12 cellular contexts compared by ENCODE assay signal in genomic region chr2:55230551-55230950, GRCh38. TPM values are rescaled to one million over a fixed set of nuclear protein-coding genes. Genes with fewer than 3 reads are reported as not detected.
DNase-seq lines count a peak whose midpoint lies in the region; ATAC-seq and TF ChIP-seq lines count a peak whose summit lies in the region.
"Had no signal": no experiment of that assay in that cellular context is flagged by ENCODE, and none has a peak within 500 bp of the region (broad histone marks: within the 10 kb centered on the region; RNA-seq: fewer than 3 reads in every experiment).

No MANE protein-coding gene starts in this region.

- CTCF ChIA-PET in T-cell (lab: Charles Lee) = no interaction called here

- peaks cover 64% of the 10 kb centered on the region for H3K4me1 Mint-ChIP-seq in activated naive CD4-positive, alpha-beta T cell treated with anti-CD3 and anti-CD28 coated beads, Interleukin-2, amount 50 U/mL, for 24 hours
- H3K4me1 Mint-ChIP-seq in T-cell = peaks cover 69 to 70% (median 69%) of the 10 kb centered on the region in 3 donors
- H3K4me1 Mint-ChIP-seq in endothelial cell (ENCODE audit: unreplicated experiment) = peaks cover 47% of the 10 kb centered on the region
- H3K4me1 Mint-ChIP-seq in stimulated activated naive CD8-positive, alpha-beta T cell treated with anti-CD3 and anti-CD28 coated beads, Interleukin-15, amount 100 ng/mL, for 72 hours = peaks cover 66% of the 10 kb centered on the region

- no peaks in the 10 kb centered on the region for H3K27me3 Mint-ChIP-seq in activated naive CD4-positive, alpha-beta T cell treated with anti-CD3 and anti-CD28 coated beads, Interleukin-2, amount 50 U/mL, for 24 hours
- no peaks in the 10 kb centered on the region for H3K27me3 Mint-ChIP-seq in T-cell
- H3K27me3 Mint-ChIP-seq in endothelial cell (ENCODE audit: unreplicated experiment) = peaks cover 17% of the 10 kb centered on the region
- no peaks in the 10 kb centered on the region for H3K27me3 Mint-ChIP-seq in stimulated activated naive CD8-positive, alpha-beta T cell treated with anti-CD3 and anti-CD28 coated beads, Interleukin-15, amount 100 ng/mL, for 72 hours
- H3K27me3 Mint-ChIP-seq: dendritic cell treated with granulocyte-macrophage colony-stimulating factor and Interleukin-4, amounts not matched to agents 40 ng/mL and 50 ng/mL, for 4 days had no signal

- no peak overlapping the region for H3K27ac ChIP-seq in brain microvascular endothelial cell
- H3K27ac ChIP-seq: psoas muscle had no signal

- DNase-seq in activated naive CD4-positive, alpha-beta T cell treated with anti-CD3 and anti-CD28 coated beads, Interleukin-2, amount 50 U/mL, for 72 hours (ENCODE audit: low spot score in 2 of 2) = no peak
- DNase-seq in T-cell = no peak
- no peak for DNase-seq in endothelial cell (ENCODE audit: low spot score)
- DNase-seq in stimulated activated naive CD8-positive, alpha-beta T cell treated with anti-CD3 and anti-CD28 coated beads, Interleukin-15, amount 100 ng/mL, for 72 hours = no peak
- DNase-seq in sciatic nerve (ENCODE audit: low spot score) = no peak
- DNase-seq in brain microvascular endothelial cell = no peak
- no peak for DNase-seq in head of caudate nucleus
- DNase-seq: mesendoderm; psoas muscle; stimulated activated CD4-positive, alpha-beta T cell treated with anti-CD3 and anti-CD28 coated beads, Interleukin-2, amount 100 ng/mL, for 24 hours had no signal

- H3K27me3 ChIP-seq in brain microvascular endothelial cell (replicated peaks) = no peaks in the 10 kb centered on the region

- in situ Hi-C loops in brain microvascular endothelial cell (cut with HindIII; ENCODE audit: low pct_ligation_motif_present, low sequenced_read_pairs) = no loop called here

- H3K9me3 Mint-ChIP-seq in activated naive CD4-positive, alpha-beta T cell treated with anti-CD3 and anti-CD28 coated beads, Interleukin-2, amount 50 U/mL, for 24 hours = no peaks in the 10 kb centered on the region
- H3K9me3 Mint-ChIP-seq in activated naive CD4-positive, alpha-beta T cell treated with anti-CD3 and anti-CD28 coated beads, Interleukin-2, amount 50 U/mL, for 72 hours = peaks cover 4 to 6% of the 10 kb centered on the region in 2 donors
- H3K9me3 Mint-ChIP-seq in T-cell (peaks cover 0 to 5% (median 0%) of the 10 kb centered on the region in 3 donors), endothelial cell (ENCODE audit: unreplicated experiment) (no peaks in the 10 kb centered on the region)
- H3K9me3 Mint-ChIP-seq in stimulated activated naive CD8-positive, alpha-beta T cell treated with anti-CD3 and anti-CD28 coated beads, Interleukin-15, amount 100 ng/mL, for 72 hours = peaks cover 0 to 8% of the 10 kb centered on the region in 2 donors
- H3K9me3 Mint-ChIP-seq: dendritic cell treated with granulocyte-macrophage colony-stimulating factor and Interleukin-4, amounts not matched to agents 40 ng/mL and 50 ng/mL, for 4 days had no signal

- ATAC-seq in activated naive CD4-positive, alpha-beta T cell treated with anti-CD3 and anti-CD28 coated beads, Interleukin-2, amount 50 U/mL, for 72 hours = no peak
- ATAC-seq in T-cell (replicated peaks in 1 of 4) (no peak), sciatic nerve (no peak)
- no peak for ATAC-seq in stimulated activated naive CD8-positive, alpha-beta T cell treated with anti-CD3 and anti-CD28 coated beads, Interleukin-15, amount 100 ng/mL, for 72 hours
- ATAC-seq: psoas muscle had no signal

- H3K36me3 ChIP-seq in brain microvascular endothelial cell (replicated peaks) = peaks cover 19% of the 10 kb centered on the region

- peak overlapping the region; percentile 99 for H3K4me3 Mint-ChIP-seq in activated naive CD4-positive, alpha-beta T cell treated with anti-CD3 and anti-CD28 coated beads, Interleukin-2, amount 50 U/mL, for 24 hours
- H3K4me3 Mint-ChIP-seq in T-cell (peak overlapping the region; percentile 98 to 100 (median 99)), endothelial cell (ENCODE audit: unreplicated experiment) (peak overlapping the region; percentile 84)
- H3K4me3 Mint-ChIP-seq in stimulated activated naive CD8-positive, alpha-beta T cell treated with anti-CD3 and anti-CD28 coated beads, Interleukin-15, amount 100 ng/mL, for 72 hours = peak overlapping the region; percentile 96 to 98

- peak overlapping the region; percentile 13 for H3K27ac Mint-ChIP-seq in activated naive CD4-positive, alpha-beta T cell treated with anti-CD3 and anti-CD28 coated beads, Interleukin-2, amount 50 U/mL, for 24 hours
- peak overlapping the region in 1 of 2 donors; percentile 100 for H3K27ac Mint-ChIP-seq in activated naive CD4-positive, alpha-beta T cell treated with anti-CD3 and anti-CD28 coated beads, Interleukin-2, amount 50 U/mL, for 72 hours
- peak overlapping the region; percentile 12 to 45 for H3K27ac Mint-ChIP-seq in T-cell
- peak overlapping the region; percentile 91 for H3K27ac Mint-ChIP-seq in endothelial cell (ENCODE audit: unreplicated experiment)
- peak overlapping the region in 1 of 2 donors; percentile 15 for H3K27ac Mint-ChIP-seq in stimulated activated naive CD8-positive, alpha-beta T cell treated with anti-CD3 and anti-CD28 coated beads, Interleukin-15, amount 100 ng/mL, for 72 hours

- H3K4me3 ChIP-seq in brain microvascular endothelial cell (ENCODE audit: low read depth, low read length) = no peak overlapping the region

- peaks cover 26% of the 10 kb centered on the region for H3K36me3 Mint-ChIP-seq in activated naive CD4-positive, alpha-beta T cell treated with anti-CD3 and anti-CD28 coated beads, Interleukin-2, amount 50 U/mL, for 24 hours
- peaks cover 56% of the 10 kb centered on the region in 2 donors for H3K36me3 Mint-ChIP-seq in activated naive CD4-positive, alpha-beta T cell treated with anti-CD3 and anti-CD28 coated beads, Interleukin-2, amount 50 U/mL, for 72 hours
- H3K36me3 Mint-ChIP-seq in T-cell = peaks cover 20% of the 10 kb centered on the region
- peaks cover 21% of the 10 kb centered on the region for H3K36me3 Mint-ChIP-seq in endothelial cell (ENCODE audit: low read depth, unreplicated experiment)

- TF ChIP-seq CTCF in endothelial cell (IDR thresholded peaks at IDR 0.05; ENCODE audit: unreplicated experiment) = no peak
- TF ChIP-seq CTCF in brain microvascular endothelial cell (IDR thresholded peaks at IDR 0.05; ENCODE audit: low read depth, low read length, missing control alignments) = no peak

- intact Hi-C loops in sciatic nerve (cut with DNase I) (no loop called here), head of caudate nucleus (cut with DNase I) (loop anchor here (5.0 kb wide), 1 partner anchor 37 kb away; the partner anchor contains the start of gene MTIF2)

- POLR2A ChIA-PET in T-cell (lab: Charles Lee) = no interaction called here

RNA-seq across cellular contexts. Expression of gene CLHC1, which starts 1.5 kb away (rescaled TPM):
- 10 to 100 TPM in 1 of 2 donors, 1 to 10 TPM in 1; 2.7 to 10.3 TPM for total RNA-seq in activated naive CD4-positive, alpha-beta T cell treated with anti-CD3 and anti-CD28 coated beads, Interleukin-2, amount 50 U/mL, for 72 hours
- total RNA-seq in T-cell (10 to 100 TPM in 2 of 5 donors, 1 to 10 TPM in 3; 5.7 to 14.3 (median 9.2) TPM), endothelial cell (ENCODE audit: unreplicated experiment) (20.2 TPM), sciatic nerve (11.9 TPM)

RNA-seq across cellular contexts. Expression of gene RPS27A, which starts 1.9 kb away (rescaled TPM):
- 1,000 to 10,000 TPM; 1,123 to 1,275 TPM for total RNA-seq in activated naive CD4-positive, alpha-beta T cell treated with anti-CD3 and anti-CD28 coated beads, Interleukin-2, amount 50 U/mL, for 72 hours
- total RNA-seq in T-cell (1,000 to 10,000 TPM; 1,619 to 1,934 (median 1,876) TPM), endothelial cell (ENCODE audit: unreplicated experiment) (1,292 TPM), sciatic nerve (762 TPM)

RNA-seq across cellular contexts. Expression of gene MTIF2, which starts 38.5 kb away (rescaled TPM):
- total RNA-seq in activated naive CD4-positive, alpha-beta T cell treated with anti-CD3 and anti-CD28 coated beads, Interleukin-2, amount 50 U/mL, for 72 hours = 10 to 100 TPM; 35.5 to 38.8 TPM
- total RNA-seq in T-cell (10 to 100 TPM; 21.1 to 31.5 (median 29.4) TPM), endothelial cell (ENCODE audit: unreplicated experiment) (22.9 TPM), sciatic nerve (18.2 TPM)
